8 cellular contexts compared by ENCODE assay signal in genomic region chr9:95008151-95008771, GRCh38.
DNase-seq lines count a peak whose midpoint lies in the region; ATAC-seq, FAIRE-seq and TF ChIP-seq lines count a peak whose summit lies in the region.
"Had no signal": no experiment of that assay in that cellular context is flagged by ENCODE, and none has a peak within 500 bp of the region (broad histone marks: within the 10 kb centered on the region; RNA-seq: fewer than 3 reads in every experiment).

No MANE protein-coding gene starts in this region.

- intact Hi-C loops in HepG2 (cut with micrococcal nuclease; ENCODE audit: unreplicated experiment) = loop anchor here (2.0 to 10.0 kb wide), 4 partner anchors 15 to 223 kb away; no protein-coding TSS in a partner anchor

- no peaks in the 10 kb centered on the region; a peak in 1 of 5 replicates for H3K27me3 ChIP-seq in HepG2 (ENCODE audit: control insufficient read depth in 1 of 2, insufficient read depth in 2 of 2, low read length in 2 of 2)

- TF ChIP-seq EP300 in HepG2 (IDR thresholded peaks at IDR 0.05; ENCODE audit: low read depth in 2 of 2, low read length in 2 of 2) (peak in 1 of 2 experiments; percentile 71; a peak in 2 of 4 replicates), HepG2 (CRISPR knock-in tag; IDR thresholded peaks at IDR 0.05; ENCODE audit: borderline replicate concordance) (no peak)

- BruUV-seq in HepG2 (replicated peaks; lab: Mats Ljungman, UMichigan) = no TSS peak

- WGBS in HepG2 (ENCODE audit: low lambda C conversion rate) = 9% methylated on average over 12 of the region's 15 CpGs

- peaks cover 94% of the 10 kb centered on the region for H3K79me2 ChIP-seq in HepG2 (ENCODE audit: insufficient read depth, low read length)

- peak overlapping the region; percentile 95 for H3K27ac ChIP-seq in HepG2 (ENCODE audit: extremely low read length, insufficient read depth, low read length)
- H3K27ac ChIP-seq in substantia nigra (ENCODE audit: low read depth, low read length, poor library complexity, severe bottlenecking) = peak overlapping the region; percentile 94

- TF ChIP-seq RAD21 in HepG2 (CRISPR knock-in tag; IDR thresholded peaks at IDR 0.05) = no peak

- peak overlapping the region; percentile 97 for H3K9ac ChIP-seq in HepG2 (ENCODE audit: insufficient read depth, low read depth, low read length)

- peak; percentile 76 for FAIRE-seq in HepG2 (lab: Jason Lieb, UNC)

- H2AFZ ChIP-seq in HepG2 (ENCODE audit: low read length) = no peak overlapping the region

- TF ChIP-seq POLR2A in HepG2 (IDR thresholded peaks at IDR 0.05; ENCODE audit: insufficient read depth in 1 of 2, low read depth in 2 of 2, low read length in 2 of 2) = no peak; a peak in 1 of 4 replicates

- POLR2A ChIA-PET in HepG2 (lab: Yijun Ruan, JAX) = interaction anchor here (0.9 to 3.3 kb wide), 14 partner anchors 8 to 222 kb away, joined by 3 to 83 read pairs (median 6); no protein-coding TSS in a partner anchor

- peak overlapping the region; percentile 78 to 92 (median 83) for H3K4me3 ChIP-seq in HepG2 (replicated peaks in 1 of 3; ENCODE audit: insufficient read depth in 1 of 3, low read depth in 2 of 3, low read length in 3 of 3)

- no peaks in the 10 kb centered on the region for H3K9me3 ChIP-seq in HepG2 (ENCODE audit: low read length)

- in situ Hi-C loops in HepG2 (cut with HindIII; ENCODE audit: extremely low pct_ligation_motif_present, low pct_unique_long_range_greater_than_20kb) (no loop called here), KBM-7 (cut with MboI; ENCODE audit: low pct_unique_long_range_greater_than_20kb, low sequenced_read_pairs) (no loop called here)

- peaks cover 11% of the 10 kb centered on the region for H4K20me1 ChIP-seq in HepG2 (ENCODE audit: insufficient read depth, low read length)

- peak; percentile 66 for DNase-seq in M059J (ENCODE audit: low read depth)
- peak; percentile 50 for DNase-seq in astrocyte of the hippocampus (ENCODE audit: low read depth, low spot score)
- DNase-seq in HepG2 (ENCODE audit: low spot score) = peak; percentile 86
- peak in 1 of 49 donors; percentile 38 for DNase-seq in substantia nigra (lab: John Stamatoyannopoulos, UW)
- DNase-seq in LoVo (ENCODE audit: low spot score) = no peak
- no peak for DNase-seq in KBM-7
- DNase-seq: KG1 had no signal

- H3K36me3 ChIP-seq in HepG2 (replicated peaks in 1 of 2; ENCODE audit: control insufficient read depth in 1 of 2, insufficient read depth in 2 of 2, low read length in 2 of 2) = peaks cover 1 to 15% of the 10 kb centered on the region in 2 experiments; a peak in 3 of 5 replicates

- H3K4me1 ChIP-seq in HepG2 (ENCODE audit: insufficient read depth, low read length) = peaks cover 64% of the 10 kb centered on the region

- peak; percentile 37 for TF ChIP-seq CTCF in HepG2 (CRISPR knock-in tag; IDR thresholded peaks at IDR 0.05)

- peak; percentile 73 for ATAC-seq in HepG2
- no peak for ATAC-seq in HG03342 (IDR thresholded peaks at IDR 0.05; ENCODE audit: unreplicated experiment)

- H3K4me2 ChIP-seq in HepG2 (ENCODE audit: low read depth, low read length) = peak overlapping the region; percentile 95

- CTCF ChIA-PET in HepG2 (lab: Yijun Ruan, JAX; ENCODE audit: low intra/inter-chr PET ratio, low total read pairs) = no interaction called here

TF ChIP-seq in HepG2, 621 proteins besides CTCF, POLR2A, EP300 and RAD21 (continues in another document):
- TF ChIP-seq KDM1A (CRISPR knock-in tag; IDR thresholded peaks at IDR 0.05) (0 out of 2 replicates have a peak, but pooled peaks have one; percentile 59), ZFX (CRISPR knock-in tag; IDR thresholded peaks at IDR 0.05; ENCODE audit: low read depth) (peak; percentile 27; the same call in 1 of the 2 replicates), FOXK1 (CRISPR knock-in tag; IDR thresholded peaks at IDR 0.05; ENCODE audit: borderline replicate concordance, low read depth) (peak; percentile 40; the same call in 1 of the 2 replicates), MYPOP (CRISPR knock-in tag; IDR thresholded peaks at IDR 0.05) (peak; percentile 62; the same call in 1 of the 2 replicates), FLYWCH1 (CRISPR knock-in tag; IDR thresholded peaks at IDR 0.05) (no peak), HOXA3 (CRISPR knock-in tag; IDR thresholded peaks at IDR 0.05) (peak; percentile 42; the same call in 1 of the 2 replicates), CEBPG (CRISPR knock-in tag; IDR thresholded peaks at IDR 0.05) (peak; percentile 45; the same call in 1 of the 2 replicates), HMG20A (CRISPR knock-in tag; IDR thresholded peaks at IDR 0.05; ENCODE audit: borderline replicate concordance) (peak; percentile 62; the same call in 1 of the 2 replicates), JUN (CRISPR knock-in tag; IDR thresholded peaks at IDR 0.05) (peak; percentile 92), PAXIP1 (CRISPR knock-in tag; conservative IDR thresholded peaks at IDR 0.05) (peak; percentile 82), ZNF232 (CRISPR knock-in tag; IDR thresholded peaks at IDR 0.05; ENCODE audit: borderline replicate concordance) (no peak), NR0B2 (CRISPR knock-in tag; IDR thresholded peaks at IDR 0.05) (no peak), ZNF563 (CRISPR knock-in tag; IDR thresholded peaks at IDR 0.05) (no peak), FOXP4 (CRISPR knock-in tag; IDR thresholded peaks at IDR 0.05) (peak; percentile 69), SPEN (CRISPR knock-in tag; IDR thresholded peaks at IDR 0.05; ENCODE audit: low read depth) (peak; percentile 29; the same call in 1 of the 2 replicates), FOXA3 (CRISPR knock-in tag; IDR thresholded peaks at IDR 0.05) (peak; percentile 63), ARNTL (CRISPR knock-in tag; IDR thresholded peaks at IDR 0.05) (0 out of 2 replicates have a peak, but pooled peaks have one; percentile 47), TP53 (CRISPR knock-in tag; conservative IDR thresholded peaks at IDR 0.05) (no peak), SOX6 (IDR thresholded peaks at IDR 0.05) (no peak), SOX6 (CRISPR knock-in tag; IDR thresholded peaks at IDR 0.05) (peak; percentile 81)

Comparison
In these comparisons a context has a peak if more than half of its experiments do, and no peak if none do; other contexts are left out.
1. DNase-seq: peak in M059J (single experiment), astrocyte of the hippocampus (single experiment) and HepG2 (single experiment); none in LoVo (single experiment) and KBM-7 (single experiment).